In the genomic region with DNA sequence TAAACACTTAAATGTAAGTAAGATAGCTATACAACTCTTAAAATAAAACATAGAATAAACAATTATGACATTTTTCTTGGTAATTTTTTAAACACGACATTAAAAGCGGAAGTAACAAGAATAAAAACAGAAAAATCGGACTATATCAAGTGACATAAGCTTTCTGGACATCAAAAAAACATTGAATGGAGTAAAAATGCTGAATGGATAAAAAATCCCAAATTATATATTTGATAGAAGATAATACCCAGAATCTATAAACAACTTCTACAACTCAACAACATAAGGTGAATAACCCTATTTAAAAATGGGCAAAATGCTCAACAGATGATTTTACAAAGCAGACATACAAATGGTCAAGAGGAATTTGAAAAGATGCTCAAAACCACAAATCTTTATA, we compare ENCODE assay signal across 1 cellular context.
TF ChIP-seq lines count a peak whose summit lies in the region.

No MANE protein-coding gene starts in this region.

TF ChIP-seq in SK-N-SH treated with all-trans-retinoic acid at 6 μM for 48 hours, 23 proteins besides CTCF, POLR2A, EP300 and RAD21 (continued from another document):
- TF ChIP-seq, protein P1, sequence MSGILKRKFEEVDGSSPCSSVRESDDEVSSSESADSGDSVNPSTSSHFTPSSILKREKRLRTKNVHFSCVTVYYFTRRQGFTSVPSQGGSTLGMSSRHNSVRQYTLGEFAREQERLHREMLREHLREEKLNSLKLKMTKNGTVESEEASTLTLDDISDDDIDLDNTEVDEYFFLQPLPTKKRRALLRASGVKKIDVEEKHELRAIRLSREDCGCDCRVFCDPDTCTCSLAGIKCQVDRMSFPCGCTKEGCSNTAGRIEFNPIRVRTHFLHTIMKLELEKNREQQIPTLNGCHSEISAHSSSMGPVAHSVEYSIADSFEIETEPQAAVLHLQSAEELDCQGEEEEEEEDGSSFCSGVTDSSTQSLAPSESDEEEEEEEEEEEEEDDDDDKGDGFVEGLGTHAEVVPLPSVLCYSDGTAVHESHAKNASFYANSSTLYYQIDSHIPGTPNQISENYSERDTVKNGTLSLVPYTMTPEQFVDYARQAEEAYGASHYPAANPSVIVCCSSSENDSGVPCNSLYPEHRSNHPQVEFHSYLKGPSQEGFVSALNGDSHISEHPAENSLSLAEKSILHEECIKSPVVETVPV (CRISPR knock-in tag; IDR thresholded peaks at IDR 0.05), result no peak
- no peak for TF ChIP-seq TCF4 (CRISPR knock-in tag; IDR thresholded peaks at IDR 0.05; ENCODE audit: borderline replicate concordance)
- TF ChIP-seq TOX (CRISPR knock-in tag; IDR thresholded peaks at IDR 0.05; ENCODE audit: borderline replicate concordance), result no peak
- TF ChIP-seq, protein P2, sequence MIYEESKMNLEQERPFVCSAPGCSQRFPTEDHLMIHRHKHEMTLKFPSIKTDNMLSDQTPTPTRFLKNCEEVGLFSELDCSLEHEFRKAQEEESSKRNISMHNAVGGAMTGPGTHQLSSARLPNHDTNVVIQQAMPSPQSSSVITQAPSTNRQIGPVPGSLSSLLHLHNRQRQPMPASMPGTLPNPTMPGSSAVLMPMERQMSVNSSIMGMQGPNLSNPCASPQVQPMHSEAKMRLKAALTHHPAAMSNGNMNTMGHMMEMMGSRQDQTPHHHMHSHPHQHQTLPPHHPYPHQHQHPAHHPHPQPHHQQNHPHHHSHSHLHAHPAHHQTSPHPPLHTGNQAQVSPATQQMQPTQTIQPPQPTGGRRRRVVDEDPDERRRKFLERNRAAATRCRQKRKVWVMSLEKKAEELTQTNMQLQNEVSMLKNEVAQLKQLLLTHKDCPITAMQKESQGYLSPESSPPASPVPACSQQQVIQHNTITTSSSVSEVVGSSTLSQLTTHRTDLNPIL (CRISPR knock-in tag; IDR thresholded peaks at IDR 0.05; ENCODE audit: low read depth), result no peak
- no peak for TF ChIP-seq BACH2 (CRISPR knock-in tag; IDR thresholded peaks at IDR 0.05; ENCODE audit: borderline replicate concordance)
- TF ChIP-seq ZNF70 (CRISPR knock-in tag; IDR thresholded peaks at IDR 0.05), result no peak
TF ChIP-seq in SK-N-SH treated with all-trans-retinoic acid at 6 μM for 48 hours: peak in this region for 0.
